Comparison of ENCODE assay signal across 8 cellular contexts in the genomic region with DNA sequence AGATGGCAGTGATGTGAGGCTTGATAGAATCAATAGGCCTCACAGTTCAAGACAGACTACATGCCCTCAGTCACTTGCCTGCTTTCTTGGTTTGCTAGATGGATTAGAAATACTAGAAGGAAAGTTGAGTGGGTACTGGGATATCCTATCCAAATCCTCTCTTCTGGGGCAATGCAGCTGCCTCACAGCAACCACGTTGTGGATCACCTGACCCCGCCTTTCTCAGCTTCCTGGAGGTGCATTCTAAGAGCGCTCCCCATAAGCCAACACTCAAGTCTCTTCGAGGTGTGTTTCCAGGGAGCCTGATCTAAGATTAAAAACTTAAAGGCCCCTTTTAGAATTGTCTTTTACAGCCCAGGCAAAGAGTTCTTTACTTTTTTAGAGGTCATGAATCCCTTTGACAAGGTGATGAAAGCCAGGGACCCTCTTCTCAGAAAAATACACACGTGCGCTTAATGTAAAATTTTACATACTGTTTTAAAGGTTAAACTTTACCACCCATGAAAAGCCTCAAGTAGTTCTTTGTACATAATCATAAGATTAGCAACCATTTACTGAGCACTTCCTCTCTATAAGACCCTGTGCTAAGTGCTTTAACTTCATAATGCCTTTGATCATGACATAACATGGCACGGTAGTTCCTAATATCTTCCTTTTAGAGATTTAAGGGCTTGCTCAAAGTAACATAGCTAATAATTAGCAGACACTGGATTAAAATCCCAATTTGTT. TPM values are rescaled to one million over a fixed set of nuclear protein-coding genes. Genes with fewer than 3 reads are reported as not detected.
DNase-seq lines count a peak whose midpoint lies in the region; ATAC-seq and TF ChIP-seq lines count a peak whose summit lies in the region.

No MANE protein-coding gene starts in this region.

- H3K27me3 ChIP-seq in AG04450 (ENCODE audit: control insufficient read depth, insufficient read depth, low read length) (no peaks in the 10 kb centered on the region), Peyer's patch (no peaks in the 10 kb centered on the region), breast epithelium (no peaks in the 10 kb centered on the region), mucosa of stomach (ENCODE audit: control insufficient read depth, insufficient read depth, low read length) (no peaks in the 10 kb centered on the region), upper lobe of right lung (no peaks in the 10 kb centered on the region)

- peak; percentile 1 for ATAC-seq in GM21619 (IDR thresholded peaks at IDR 0.05; ENCODE audit: unreplicated experiment)
- no peak for ATAC-seq in upper lobe of right lung

- peak overlapping the region; percentile 45; the same call in 1 of the 2 replicates for H3K4me3 ChIP-seq in AG04450 (ENCODE audit: low read depth, low read length)
- H3K4me3 ChIP-seq in Peyer's patch, result peak overlapping the region; percentile 53 to 90 (median 68)
- H3K4me3 ChIP-seq in breast epithelium, result peak overlapping the region; percentile 76 to 81 (median 78)
- peak overlapping the region; percentile 96 for H3K4me3 ChIP-seq in mucosa of stomach (ENCODE audit: low read length)
- H3K4me3 ChIP-seq in upper lobe of right lung, result peak overlapping the region; percentile 75

- peak overlapping the region; percentile 51 for H3K9ac ChIP-seq in mucosa of stomach (ENCODE audit: low read length)

- CTCF ChIA-PET in AG04450 (lab: Charles Lee), result interaction anchor here (0.6 to 0.7 kb wide), 2 partner anchors 38 to 601 kb away, joined by 3 read pairs; no protein-coding TSS in a partner anchor

- H3K27ac ChIP-seq in AG04450 (ENCODE audit: low read depth, low read length), result no peak overlapping the region
- H3K27ac ChIP-seq in Peyer's patch, result peak overlapping the region; percentile 27 to 90 (median 70)
- peak overlapping the region; percentile 79 to 94 for H3K27ac ChIP-seq in breast epithelium
- peak overlapping the region; percentile 85 for H3K27ac ChIP-seq in upper lobe of right lung

- peaks cover 0 to 22% (median 0%) of the 10 kb centered on the region in 4 donors for H3K4me1 ChIP-seq in Peyer's patch
- peaks cover 0 to 14% of the 10 kb centered on the region in 2 donors for H3K4me1 ChIP-seq in breast epithelium
- H3K4me1 ChIP-seq in mucosa of stomach (ENCODE audit: control insufficient read depth, insufficient read depth, low read length), result peaks cover 22% of the 10 kb centered on the region
- H3K4me1 ChIP-seq in upper lobe of right lung, result peaks cover 21% of the 10 kb centered on the region

- DNase-seq in AG04450 (ENCODE audit: low read depth, low spot score) (no peak), Peyer's patch (peak in 1 of 3 donors; percentile 52), breast epithelium (ENCODE audit: low spot score in 2 of 2) (no peak), upper lobe of right lung (no peak), occipital lobe (lab: John Stamatoyannopoulos, UW) (no peak), NCI-H2171 (lab: John Stamatoyannopoulos, UW) (no peak)

- H3K9me3 ChIP-seq in AG04450 (ENCODE audit: control insufficient read depth, insufficient read depth, low read length) (no peaks in the 10 kb centered on the region), Peyer's patch (no peaks in the 10 kb centered on the region), breast epithelium (no peaks in the 10 kb centered on the region), mucosa of stomach (ENCODE audit: control insufficient read depth, low read length) (no peaks in the 10 kb centered on the region), upper lobe of right lung (peaks cover 7% of the 10 kb centered on the region)

- H3K36me3 ChIP-seq in Peyer's patch (peaks cover 0 to 28% (median 0%) of the 10 kb centered on the region in 3 donors), breast epithelium (no peaks in the 10 kb centered on the region), mucosa of stomach (ENCODE audit: control insufficient read depth, insufficient read depth, low read length) (no peaks in the 10 kb centered on the region), upper lobe of right lung (peaks cover 30% of the 10 kb centered on the region)

- TF ChIP-seq CTCF in AG04450 (IDR thresholded peaks at IDR 0.05; ENCODE audit: low read depth, low read length), result no peak
- TF ChIP-seq CTCF in Peyer's patch (IDR thresholded peaks at IDR 0.05), result no peak
- no peak for TF ChIP-seq CTCF in breast epithelium (IDR thresholded peaks at IDR 0.05)
- no peak for TF ChIP-seq CTCF in upper lobe of right lung (IDR thresholded peaks at IDR 0.05)

- intact Hi-C loops in breast epithelium (cut with DNase I; ENCODE audit: low total_unique reads), result no loop called here
- intact Hi-C loops in upper lobe of right lung (cut with DNase I), result no loop called here

- TF ChIP-seq POLR2A in Peyer's patch (IDR thresholded peaks at IDR 0.05) (no peak), breast epithelium (IDR thresholded peaks at IDR 0.05) (no peak)

- POLR2A ChIA-PET in AG04450 (lab: Yijun Ruan, JAX), result interaction anchor here (0.6 to 2.7 kb wide), 3 partner anchors 10 to 31 kb away, joined by 5 to 17 read pairs (median 8); partner anchors contain the start of gene OSTC

RNA-seq across cellular contexts. Expression of gene RPL34, which starts 0.8 kb away (rescaled TPM):
- 2,621 and 2,960 TPM in 2 replicates for polyA plus RNA-seq in AG04450 (2011; rRNA removed)
- 200 and 208 TPM in 2 replicates for polyA minus RNA-seq in AG04450 (2011; rRNA and poly(A)+ RNA removed)
- 100 to 1,000 TPM; 286 to 803 (median 342) TPM for total RNA-seq in Peyer's patch
- total RNA-seq in breast epithelium, result 1,000 to 10,000 TPM in 2 of 3 donors, 100 to 1,000 TPM in 1; 907 to 1,723 (median 1,620) TPM
- total RNA-seq in upper lobe of right lung, result 993 TPM
- 1,436 TPM for total RNA-seq in occipital lobe

RNA-seq across cellular contexts. Expression of gene OSTC, which starts 30.9 kb away (rescaled TPM):
- polyA plus RNA-seq in AG04450 (2011; rRNA removed), result 238 and 320 TPM in 2 replicates
- polyA minus RNA-seq in AG04450 (2011; rRNA and poly(A)+ RNA removed), result 89.7 and 130 TPM in 2 replicates
- total RNA-seq in Peyer's patch (10 to 100 TPM; 31.2 to 53.9 (median 37.2) TPM), breast epithelium (10 to 100 TPM; 53.4 to 84.6 (median 63.1) TPM), upper lobe of right lung (72.8 TPM), occipital lobe (57.2 TPM)

Comparison
In these comparisons a context has a peak if more than half of its experiments do, and no peak if none do; other contexts are left out.
1. H3K4me3 ChIP-seq: peak in every context shown above with its lines; median percentile 96 in mucosa of stomach; 78 in breast epithelium; 75 in upper lobe of right lung; 68 in Peyer's patch; 45 in AG04450.